ENCODE assay signal across 1 cellular context in the genomic region with DNA sequence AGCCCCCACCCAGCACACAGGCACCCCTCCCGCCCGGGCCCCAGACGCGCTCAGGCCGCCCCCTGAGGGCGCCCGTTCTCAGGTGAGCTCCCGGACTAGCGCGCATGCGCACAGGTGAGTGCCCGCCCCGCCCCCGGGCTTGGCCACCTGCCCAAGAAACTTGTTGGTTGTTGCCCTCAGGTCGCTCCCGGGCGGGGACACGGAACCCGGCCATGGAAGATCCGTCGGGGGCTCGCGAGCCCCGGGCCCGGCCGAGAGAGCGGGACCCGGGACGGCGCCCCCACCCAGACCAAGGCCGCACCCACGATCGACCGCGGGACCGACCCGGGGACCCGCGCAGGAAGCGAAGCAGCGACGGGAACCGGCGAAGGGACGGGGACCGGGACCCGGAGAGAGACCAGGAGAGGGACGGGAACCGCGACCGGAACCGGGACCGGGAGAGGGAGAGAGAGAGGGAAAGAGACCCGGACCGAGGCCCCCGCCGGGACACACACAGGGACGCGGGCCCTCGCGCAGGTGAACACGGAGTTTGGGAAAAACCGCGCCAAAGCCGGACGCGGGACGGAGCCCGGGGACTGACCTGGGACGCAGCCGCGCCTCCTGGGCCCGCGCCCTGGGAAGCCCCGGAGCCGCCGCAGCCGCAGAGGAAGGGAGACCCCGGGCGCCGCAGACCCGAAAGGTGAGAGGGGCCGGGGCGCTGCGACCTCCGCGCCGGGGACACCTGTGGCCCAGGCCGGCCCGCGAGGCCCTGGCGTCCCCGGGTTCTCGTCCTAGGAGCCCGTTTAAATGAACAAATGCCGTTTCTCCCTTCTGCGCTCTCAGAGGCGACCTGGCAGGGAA.
A peak's percentile ranks its signal among the peaks of the same experiment; 100 is the strongest.
TF ChIP-seq lines count a peak whose summit lies in the region.

A gene with protein sequence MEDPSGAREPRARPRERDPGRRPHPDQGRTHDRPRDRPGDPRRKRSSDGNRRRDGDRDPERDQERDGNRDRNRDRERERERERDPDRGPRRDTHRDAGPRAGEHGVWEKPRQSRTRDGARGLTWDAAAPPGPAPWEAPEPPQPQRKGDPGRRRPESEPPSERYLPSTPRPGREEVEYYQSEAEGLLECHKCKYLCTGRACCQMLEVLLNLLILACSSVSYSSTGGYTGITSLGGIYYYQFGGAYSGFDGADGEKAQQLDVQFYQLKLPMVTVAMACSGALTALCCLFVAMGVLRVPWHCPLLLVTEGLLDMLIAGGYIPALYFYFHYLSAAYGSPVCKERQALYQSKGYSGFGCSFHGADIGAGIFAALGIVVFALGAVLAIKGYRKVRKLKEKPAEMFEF (plus strand): TSS at position 167 of the 840 bp plus-strand sequence. CDS start 46 bp downstream, at position 213.

TF ChIP-seq in HepG2, 621 proteins besides CTCF, POLR2A, EP300 and RAD21 (continued from another document and continues in another):
- TF ChIP-seq NCOA5 (CRISPR knock-in tag; IDR thresholded peaks at IDR 0.05) (no peak), ZNF230 (CRISPR knock-in tag; IDR thresholded peaks at IDR 0.05) (0 out of 2 replicates have a peak, but pooled peaks have one; percentile 79), ZSCAN20 (CRISPR knock-in tag; IDR thresholded peaks at IDR 0.05; ENCODE audit: borderline replicate concordance) (no peak), ZFP62 (CRISPR knock-in tag; IDR thresholded peaks at IDR 0.05) (no peak), NBN (conservative IDR thresholded peaks at IDR 0.05) (no peak), HOXA7 (CRISPR knock-in tag; IDR thresholded peaks at IDR 0.05) (no peak), ZNF138 (CRISPR knock-in tag; IDR thresholded peaks at IDR 0.05; ENCODE audit: low read depth) (no peak), ZNF350 (CRISPR knock-in tag; IDR thresholded peaks at IDR 0.05; ENCODE audit: borderline replicate concordance, low read depth) (0 out of 2 replicates have a peak, but pooled peaks have one; percentile 30), MTF2 (CRISPR knock-in tag; IDR thresholded peaks at IDR 0.05; ENCODE audit: borderline replicate concordance) (no peak), ZNF484 (CRISPR knock-in tag; IDR thresholded peaks at IDR 0.05; ENCODE audit: borderline replicate concordance, low read depth) (no peak), ZNF160 (CRISPR knock-in tag; IDR thresholded peaks at IDR 0.05) (peak; percentile 48; the same call in 1 of the 2 replicates), ZNF652 (CRISPR knock-in tag; IDR thresholded peaks at IDR 0.05; ENCODE audit: borderline replicate concordance, low read depth) (no peak), ZNF367 (CRISPR knock-in tag; IDR thresholded peaks at IDR 0.05; ENCODE audit: borderline replicate concordance) (no peak), YEATS2 (CRISPR knock-in tag; IDR thresholded peaks at IDR 0.05; ENCODE audit: borderline replicate concordance) (no peak), TCF7L2 (IDR thresholded peaks at IDR 0.05; ENCODE audit: low read depth, low read length) (no peak), ZNF441 (CRISPR knock-in tag; IDR thresholded peaks at IDR 0.05; ENCODE audit: borderline replicate concordance) (no peak), GABPB1 (CRISPR knock-in tag; IDR thresholded peaks at IDR 0.05) (peak; percentile 72), BRD4 (CRISPR knock-in tag; IDR thresholded peaks at IDR 0.05) (no peak; the same call in 1 of the 2 replicates), ZNF598 (CRISPR knock-in tag; IDR thresholded peaks at IDR 0.05; ENCODE audit: borderline replicate concordance) (no peak), NFRKB (IDR thresholded peaks at IDR 0.05) (no peak)
- TF ChIP-seq, protein P1, sequence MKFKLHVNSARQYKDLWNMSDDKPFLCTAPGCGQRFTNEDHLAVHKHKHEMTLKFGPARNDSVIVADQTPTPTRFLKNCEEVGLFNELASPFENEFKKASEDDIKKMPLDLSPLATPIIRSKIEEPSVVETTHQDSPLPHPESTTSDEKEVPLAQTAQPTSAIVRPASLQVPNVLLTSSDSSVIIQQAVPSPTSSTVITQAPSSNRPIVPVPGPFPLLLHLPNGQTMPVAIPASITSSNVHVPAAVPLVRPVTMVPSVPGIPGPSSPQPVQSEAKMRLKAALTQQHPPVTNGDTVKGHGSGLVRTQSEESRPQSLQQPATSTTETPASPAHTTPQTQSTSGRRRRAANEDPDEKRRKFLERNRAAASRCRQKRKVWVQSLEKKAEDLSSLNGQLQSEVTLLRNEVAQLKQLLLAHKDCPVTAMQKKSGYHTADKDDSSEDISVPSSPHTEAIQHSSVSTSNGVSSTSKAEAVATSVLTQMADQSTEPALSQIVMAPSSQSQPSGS (CRISPR knock-in tag; IDR thresholded peaks at IDR 0.05): peak; percentile 57
- TF ChIP-seq, protein P2, sequence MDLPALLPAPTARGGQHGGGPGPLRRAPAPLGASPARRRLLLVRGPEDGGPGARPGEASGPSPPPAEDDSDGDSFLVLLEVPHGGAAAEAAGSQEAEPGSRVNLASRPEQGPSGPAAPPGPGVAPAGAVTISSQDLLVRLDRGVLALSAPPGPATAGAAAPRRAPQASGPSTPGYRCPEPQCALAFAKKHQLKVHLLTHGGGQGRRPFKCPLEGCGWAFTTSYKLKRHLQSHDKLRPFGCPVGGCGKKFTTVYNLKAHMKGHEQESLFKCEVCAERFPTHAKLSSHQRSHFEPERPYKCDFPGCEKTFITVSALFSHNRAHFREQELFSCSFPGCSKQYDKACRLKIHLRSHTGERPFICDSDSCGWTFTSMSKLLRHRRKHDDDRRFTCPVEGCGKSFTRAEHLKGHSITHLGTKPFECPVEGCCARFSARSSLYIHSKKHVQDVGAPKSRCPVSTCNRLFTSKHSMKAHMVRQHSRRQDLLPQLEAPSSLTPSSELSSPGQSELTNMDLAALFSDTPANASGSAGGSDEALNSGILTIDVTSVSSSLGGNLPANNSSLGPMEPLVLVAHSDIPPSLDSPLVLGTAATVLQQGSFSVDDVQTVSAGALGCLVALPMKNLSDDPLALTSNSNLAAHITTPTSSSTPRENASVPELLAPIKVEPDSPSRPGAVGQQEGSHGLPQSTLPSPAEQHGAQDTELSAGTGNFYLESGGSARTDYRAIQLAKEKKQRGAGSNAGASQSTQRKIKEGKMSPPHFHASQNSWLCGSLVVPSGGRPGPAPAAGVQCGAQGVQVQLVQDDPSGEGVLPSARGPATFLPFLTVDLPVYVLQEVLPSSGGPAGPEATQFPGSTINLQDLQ (CRISPR knock-in tag; IDR thresholded peaks at IDR 0.05): peak; percentile 56; the same call in 1 of the 2 replicates
- TF ChIP-seq, protein P3, sequence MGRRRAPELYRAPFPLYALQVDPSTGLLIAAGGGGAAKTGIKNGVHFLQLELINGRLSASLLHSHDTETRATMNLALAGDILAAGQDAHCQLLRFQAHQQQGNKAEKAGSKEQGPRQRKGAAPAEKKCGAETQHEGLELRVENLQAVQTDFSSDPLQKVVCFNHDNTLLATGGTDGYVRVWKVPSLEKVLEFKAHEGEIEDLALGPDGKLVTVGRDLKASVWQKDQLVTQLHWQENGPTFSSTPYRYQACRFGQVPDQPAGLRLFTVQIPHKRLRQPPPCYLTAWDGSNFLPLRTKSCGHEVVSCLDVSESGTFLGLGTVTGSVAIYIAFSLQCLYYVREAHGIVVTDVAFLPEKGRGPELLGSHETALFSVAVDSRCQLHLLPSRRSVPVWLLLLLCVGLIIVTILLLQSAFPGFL (CRISPR knock-in tag; IDR thresholded peaks at IDR 0.05): no peak
- TF ChIP-seq, protein P4, sequence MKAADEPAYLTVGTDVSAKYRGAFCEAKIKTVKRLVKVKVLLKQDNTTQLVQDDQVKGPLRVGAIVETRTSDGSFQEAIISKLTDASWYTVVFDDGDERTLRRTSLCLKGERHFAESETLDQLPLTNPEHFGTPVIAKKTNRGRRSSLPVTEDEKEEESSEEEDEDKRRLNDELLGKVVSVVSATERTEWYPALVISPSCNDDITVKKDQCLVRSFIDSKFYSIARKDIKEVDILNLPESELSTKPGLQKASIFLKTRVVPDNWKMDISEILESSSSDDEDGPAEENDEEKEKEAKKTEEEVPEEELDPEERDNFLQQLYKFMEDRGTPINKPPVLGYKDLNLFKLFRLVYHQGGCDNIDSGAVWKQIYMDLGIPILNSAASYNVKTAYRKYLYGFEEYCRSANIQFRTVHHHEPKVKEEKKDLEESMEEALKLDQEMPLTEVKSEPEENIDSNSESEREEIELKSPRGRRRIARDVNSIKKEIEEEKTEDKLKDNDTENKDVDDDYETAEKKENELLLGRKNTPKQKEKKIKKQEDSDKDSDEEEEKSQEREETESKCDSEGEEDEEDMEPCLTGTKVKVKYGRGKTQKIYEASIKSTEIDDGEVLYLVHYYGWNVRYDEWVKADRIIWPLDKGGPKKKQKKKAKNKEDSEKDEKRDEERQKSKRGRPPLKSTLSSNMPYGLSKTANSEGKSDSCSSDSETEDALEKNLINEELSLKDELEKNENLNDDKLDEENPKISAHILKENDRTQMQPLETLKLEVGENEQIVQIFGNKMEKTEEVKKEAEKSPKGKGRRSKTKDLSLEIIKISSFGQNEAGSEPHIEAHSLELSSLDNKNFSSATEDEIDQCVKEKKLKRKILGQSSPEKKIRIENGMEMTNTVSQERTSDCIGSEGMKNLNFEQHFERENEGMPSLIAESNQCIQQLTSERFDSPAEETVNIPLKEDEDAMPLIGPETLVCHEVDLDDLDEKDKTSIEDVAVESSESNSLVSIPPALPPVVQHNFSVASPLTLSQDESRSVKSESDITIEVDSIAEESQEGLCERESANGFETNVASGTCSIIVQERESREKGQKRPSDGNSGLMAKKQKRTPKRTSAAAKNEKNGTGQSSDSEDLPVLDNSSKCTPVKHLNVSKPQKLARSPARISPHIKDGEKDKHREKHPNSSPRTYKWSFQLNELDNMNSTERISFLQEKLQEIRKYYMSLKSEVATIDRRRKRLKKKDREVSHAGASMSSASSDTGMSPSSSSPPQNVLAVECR (CRISPR knock-in tag; IDR thresholded peaks at IDR 0.05; ENCODE audit: borderline replicate concordance): peak; percentile 66
- TF ChIP-seq, protein P5, sequence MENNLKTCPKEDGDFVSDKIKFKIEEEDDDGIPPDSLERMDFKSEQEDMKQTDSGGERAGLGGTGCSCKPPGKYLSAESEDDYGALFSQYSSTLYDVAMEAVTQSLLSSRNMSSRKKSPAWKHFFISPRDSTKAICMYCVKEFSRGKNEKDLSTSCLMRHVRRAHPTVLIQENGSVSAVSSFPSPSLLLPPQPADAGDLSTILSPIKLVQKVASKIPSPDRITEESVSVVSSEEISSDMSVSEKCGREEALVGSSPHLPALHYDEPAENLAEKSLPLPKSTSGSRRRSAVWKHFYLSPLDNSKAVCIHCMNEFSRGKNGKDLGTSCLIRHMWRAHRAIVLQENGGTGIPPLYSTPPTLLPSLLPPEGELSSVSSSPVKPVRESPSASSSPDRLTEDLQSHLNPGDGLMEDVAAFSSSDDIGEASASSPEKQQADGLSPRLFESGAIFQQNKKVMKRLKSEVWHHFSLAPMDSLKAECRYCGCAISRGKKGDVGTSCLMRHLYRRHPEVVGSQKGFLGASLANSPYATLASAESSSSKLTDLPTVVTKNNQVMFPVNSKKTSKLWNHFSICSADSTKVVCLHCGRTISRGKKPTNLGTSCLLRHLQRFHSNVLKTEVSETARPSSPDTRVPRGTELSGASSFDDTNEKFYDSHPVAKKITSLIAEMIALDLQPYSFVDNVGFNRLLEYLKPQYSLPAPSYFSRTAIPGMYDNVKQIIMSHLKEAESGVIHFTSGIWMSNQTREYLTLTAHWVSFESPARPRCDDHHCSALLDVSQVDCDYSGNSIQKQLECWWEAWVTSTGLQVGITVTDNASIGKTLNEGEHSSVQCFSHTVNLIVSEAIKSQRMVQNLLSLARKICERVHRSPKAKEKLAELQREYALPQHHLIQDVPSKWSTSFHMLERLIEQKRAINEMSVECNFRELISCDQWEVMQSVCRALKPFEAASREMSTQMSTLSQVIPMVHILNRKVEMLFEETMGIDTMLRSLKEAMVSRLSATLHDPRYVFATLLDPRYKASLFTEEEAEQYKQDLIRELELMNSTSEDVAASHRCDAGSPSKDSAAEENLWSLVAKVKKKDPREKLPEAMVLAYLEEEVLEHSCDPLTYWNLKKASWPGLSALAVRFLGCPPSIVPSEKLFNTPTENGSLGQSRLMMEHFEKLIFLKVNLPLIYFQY (CRISPR knock-in tag; IDR thresholded peaks at IDR 0.05; ENCODE audit: borderline replicate concordance): peak; percentile 82; the same call in 1 of the 2 replicates
- TF ChIP-seq, protein P6, sequence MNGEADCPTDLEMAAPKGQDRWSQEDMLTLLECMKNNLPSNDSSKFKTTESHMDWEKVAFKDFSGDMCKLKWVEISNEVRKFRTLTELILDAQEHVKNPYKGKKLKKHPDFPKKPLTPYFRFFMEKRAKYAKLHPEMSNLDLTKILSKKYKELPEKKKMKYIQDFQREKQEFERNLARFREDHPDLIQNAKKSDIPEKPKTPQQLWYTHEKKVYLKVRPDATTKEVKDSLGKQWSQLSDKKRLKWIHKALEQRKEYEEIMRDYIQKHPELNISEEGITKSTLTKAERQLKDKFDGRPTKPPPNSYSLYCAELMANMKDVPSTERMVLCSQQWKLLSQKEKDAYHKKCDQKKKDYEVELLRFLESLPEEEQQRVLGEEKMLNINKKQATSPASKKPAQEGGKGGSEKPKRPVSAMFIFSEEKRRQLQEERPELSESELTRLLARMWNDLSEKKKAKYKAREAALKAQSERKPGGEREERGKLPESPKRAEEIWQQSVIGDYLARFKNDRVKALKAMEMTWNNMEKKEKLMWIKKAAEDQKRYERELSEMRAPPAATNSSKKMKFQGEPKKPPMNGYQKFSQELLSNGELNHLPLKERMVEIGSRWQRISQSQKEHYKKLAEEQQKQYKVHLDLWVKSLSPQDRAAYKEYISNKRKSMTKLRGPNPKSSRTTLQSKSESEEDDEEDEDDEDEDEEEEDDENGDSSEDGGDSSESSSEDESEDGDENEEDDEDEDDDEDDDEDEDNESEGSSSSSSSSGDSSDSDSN (CRISPR knock-in tag; IDR thresholded peaks at IDR 0.05): peak; percentile 85
- TF ChIP-seq, protein P7, sequence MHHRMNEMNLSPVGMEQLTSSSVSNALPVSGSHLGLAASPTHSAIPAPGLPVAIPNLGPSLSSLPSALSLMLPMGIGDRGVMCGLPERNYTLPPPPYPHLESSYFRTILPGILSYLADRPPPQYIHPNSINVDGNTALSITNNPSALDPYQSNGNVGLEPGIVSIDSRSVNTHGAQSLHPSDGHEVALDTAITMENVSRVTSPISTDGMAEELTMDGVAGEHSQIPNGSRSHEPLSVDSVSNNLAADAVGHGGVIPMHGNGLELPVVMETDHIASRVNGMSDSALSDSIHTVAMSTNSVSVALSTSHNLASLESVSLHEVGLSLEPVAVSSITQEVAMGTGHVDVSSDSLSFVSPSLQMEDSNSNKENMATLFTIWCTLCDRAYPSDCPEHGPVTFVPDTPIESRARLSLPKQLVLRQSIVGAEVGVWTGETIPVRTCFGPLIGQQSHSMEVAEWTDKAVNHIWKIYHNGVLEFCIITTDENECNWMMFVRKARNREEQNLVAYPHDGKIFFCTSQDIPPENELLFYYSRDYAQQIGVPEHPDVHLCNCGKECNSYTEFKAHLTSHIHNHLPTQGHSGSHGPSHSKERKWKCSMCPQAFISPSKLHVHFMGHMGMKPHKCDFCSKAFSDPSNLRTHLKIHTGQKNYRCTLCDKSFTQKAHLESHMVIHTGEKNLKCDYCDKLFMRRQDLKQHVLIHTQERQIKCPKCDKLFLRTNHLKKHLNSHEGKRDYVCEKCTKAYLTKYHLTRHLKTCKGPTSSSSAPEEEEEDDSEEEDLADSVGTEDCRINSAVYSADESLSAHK (CRISPR knock-in tag; IDR thresholded peaks at IDR 0.05; ENCODE audit: borderline replicate concordance): no peak
- TF ChIP-seq, protein P8, sequence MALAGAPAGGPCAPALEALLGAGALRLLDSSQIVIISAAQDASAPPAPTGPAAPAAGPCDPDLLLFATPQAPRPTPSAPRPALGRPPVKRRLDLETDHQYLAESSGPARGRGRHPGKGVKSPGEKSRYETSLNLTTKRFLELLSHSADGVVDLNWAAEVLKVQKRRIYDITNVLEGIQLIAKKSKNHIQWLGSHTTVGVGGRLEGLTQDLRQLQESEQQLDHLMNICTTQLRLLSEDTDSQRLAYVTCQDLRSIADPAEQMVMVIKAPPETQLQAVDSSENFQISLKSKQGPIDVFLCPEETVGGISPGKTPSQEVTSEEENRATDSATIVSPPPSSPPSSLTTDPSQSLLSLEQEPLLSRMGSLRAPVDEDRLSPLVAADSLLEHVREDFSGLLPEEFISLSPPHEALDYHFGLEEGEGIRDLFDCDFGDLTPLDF (CRISPR knock-in tag; IDR thresholded peaks at IDR 0.05): peak; percentile 33; the same call in 1 of the 2 replicates
